In genomic region chr12:131111446-131111845, GRCh38 we compare ENCODE assay signal across 23 cellular contexts.
"Had no signal": no experiment of that assay in that cellular context is flagged by ENCODE, and none has a peak within 500 bp of the region (broad histone marks: within the 10 kb centered on the region; RNA-seq: fewer than 3 reads in every experiment).

No MANE protein-coding gene starts in this region.

- H3K36me3 ChIP-seq: pancreas, prostate gland, thyroid gland had no signal

- H3K27ac ChIP-seq: esophagus muscularis mucosa, heart right ventricle, pancreas, prostate gland, stomach, upper lobe of right lung had no signal

- FAIRE-seq: colon, pancreas had no signal

- H3K27me3 ChIP-seq: esophagus muscularis mucosa, heart right ventricle, pancreas, thyroid gland, upper lobe of right lung had no signal

- H3K4me3 ChIP-seq: esophagus muscularis mucosa, heart right ventricle, pancreas, prostate gland, stomach, thyroid gland, upper lobe of right lung had no signal

- H3K9me3 ChIP-seq: esophagus muscularis mucosa, heart right ventricle, pancreas, prostate gland, stomach, thyroid gland, upper lobe of right lung had no signal

- ATAC-seq: heart right ventricle; naive thymus-derived CD8-positive, alpha-beta T cell; pancreas; upper lobe of right lung had no signal

- DNase-seq: activated CD4-positive, alpha-beta T cell treated with anti-CD3 and anti-CD28 coated beads for 4 hours; activated CD4-positive, alpha-beta T cell treated with anti-CD3 and anti-CD28 coated beads, Interleukin-2, amount 50 U/mL, for 4 hours; activated CD4-positive, CD25-positive, alpha-beta regulatory T cell; activated CD8-positive, alpha-beta memory T cell treated with anti-CD3 and anti-CD28 coated beads, Interleukin-2, amount 50 U/mL, for 4 hours; activated naive CD8-positive, alpha-beta T cell treated with anti-CD3 and anti-CD28 coated beads, Interleukin-2, amount 50 U/mL, for 24 hours; activated T-cell treated with anti-CD3 and anti-CD28 coated beads, Interleukin-2, amount 50 U/mL, for 1 hour; amygdala; dermis blood vessel endothelial cell; effector CD4-positive, alpha-beta T cell; heart right ventricle; naive thymus-derived CD8-positive, alpha-beta T cell; nucleus accumbens; pancreas; retina; stimulated activated CD4-positive, alpha-beta T cell treated with anti-CD3 and anti-CD28 coated beads, Interleukin-15, amount 100 ng/mL, for 24 hours; stimulated activated CD4-positive, alpha-beta T cell treated with anti-CD3 and anti-CD28 coated beads, Interleukin-2, amount 100 ng/mL, for 24 hours; stimulated activated naive B cell treated with anti-CD40 and anti-IgM and Interleukin-4, amounts not matched to agents 10 μg/mL and 1 μg/mL and 100 μg/mL, for 72 hours; stomach; thyroid gland had no signal

- H3K4me1 ChIP-seq: pancreas, prostate gland had no signal
